10 cellular contexts compared by ENCODE assay signal in the genomic region with DNA sequence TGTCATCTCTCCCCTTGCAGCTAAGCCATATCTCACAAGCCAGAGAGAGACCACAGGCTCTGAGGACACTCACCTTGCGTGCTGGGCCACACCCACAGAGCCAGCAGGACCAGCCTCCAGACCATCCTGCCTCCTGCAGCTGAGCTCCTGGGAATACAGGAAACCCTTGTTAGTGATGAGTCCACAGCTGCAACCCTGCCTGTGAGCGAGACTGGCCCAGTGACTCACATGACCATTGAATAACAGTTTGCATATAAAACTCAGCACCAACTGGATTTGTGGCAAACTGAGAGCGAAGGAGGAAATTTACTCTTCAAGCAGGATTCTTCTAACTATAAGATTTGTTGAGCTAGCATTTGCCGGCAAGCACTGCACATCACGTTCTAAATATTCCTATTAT. TPM values are rescaled to one million over a fixed set of nuclear protein-coding genes. Genes with fewer than 3 reads are reported as not detected.
DNase-seq lines count a peak whose midpoint lies in the region; ATAC-seq and TF ChIP-seq lines count a peak whose summit lies in the region.
"Had no signal": no experiment of that assay in that cellular context is flagged by ENCODE, and none has a peak within 500 bp of the region (broad histone marks: within the 10 kb centered on the region; RNA-seq: fewer than 3 reads in every experiment).

No MANE protein-coding gene starts in this region.

- DNase-seq in A172 (ENCODE audit: low spot score) (peak; percentile 88), choroid plexus epithelial cell (ENCODE audit: low read depth) (peak; percentile 90), lower leg skin (ENCODE audit: low spot score in 2 of 2) (peak; percentile 55 to 89), PC-9 (no peak)
- DNase-seq: stimulated activated CD4-positive, alpha-beta T cell treated with anti-CD3 and anti-CD28 coated beads, Interleukin-1b, Interleukin-23, amount 100 ng/mL, for 48 hours had no signal

- no peaks in the 10 kb centered on the region for H3K79me2 ChIP-seq in PC-9 (ENCODE audit: low read depth)

- peaks cover 24% of the 10 kb centered on the region for H3K36me3 ChIP-seq in HUES48 (ENCODE audit: control insufficient read depth, insufficient read depth, low read length)
- H3K36me3 ChIP-seq in PC-9 (ENCODE audit: low read depth) = no peaks in the 10 kb centered on the region

- CTCF ChIA-PET in PC-9 (lab: Charles Lee) = interaction anchor here (0.6 kb wide), 1 partner anchor 23 kb away, joined by 4 read pairs; no protein-coding TSS in a partner anchor

- ATAC-seq in GM19455 (IDR thresholded peaks at IDR 0.05; ENCODE audit: unreplicated experiment) (no peak), HG02678 (IDR thresholded peaks at IDR 0.05; ENCODE audit: unreplicated experiment) (no peak), GM19324 (IDR thresholded peaks at IDR 0.05; ENCODE audit: low FRiP score, unreplicated experiment) (no peak)

- TF ChIP-seq CTCF in choroid plexus epithelial cell (conservative IDR thresholded peaks at IDR 0.05; ENCODE audit: low read depth, low read length) = no peak
- TF ChIP-seq CTCF in lower leg skin (IDR thresholded peaks at IDR 0.05) = no peak
- no peak for TF ChIP-seq CTCF in PC-9 (conservative IDR thresholded peaks at IDR 0.05)

- H3K27me3 ChIP-seq in HUES48 (ENCODE audit: control insufficient read depth, insufficient read depth, low read length) (peaks cover 24% of the 10 kb centered on the region), PC-9 (ENCODE audit: insufficient read depth, low read depth) (peaks cover 63% of the 10 kb centered on the region)

- H3K4me2 ChIP-seq in PC-9 = no peak overlapping the region

- H3K9me2 ChIP-seq in PC-9 (ENCODE audit: insufficient read depth) = no peaks in the 10 kb centered on the region

- H3F3A ChIP-seq in PC-9 (ENCODE audit: insufficient read depth, low read depth) = no peaks in the 10 kb centered on the region

- 0 out of 2 replicates have a peak overlapping the region, but pooled peaks have one; percentile 27 for H3K4me3 ChIP-seq in HUES48 (ENCODE audit: low read depth, low read length)
- H3K4me3 ChIP-seq in choroid plexus epithelial cell (ENCODE audit: low read depth, low read length) = peak overlapping the region; percentile 73
- no peak overlapping the region for H3K4me3 ChIP-seq in lower leg skin (ENCODE audit: low read depth, poor library complexity, severe bottlenecking)
- no peak overlapping the region for H3K4me3 ChIP-seq in PC-9

- H3K27ac ChIP-seq in HUES48 (ENCODE audit: low read depth, low read length) (peak overlapping the region; percentile 52), PC-9 (no peak overlapping the region)

- H3K9me3 ChIP-seq in HUES48 (ENCODE audit: control insufficient read depth, insufficient read depth, low read length) (no peaks in the 10 kb centered on the region), PC-9 (ENCODE audit: insufficient read depth, low read depth) (no peaks in the 10 kb centered on the region)

- H4K20me1 ChIP-seq in PC-9 (ENCODE audit: insufficient read depth) = no peaks in the 10 kb centered on the region

- H3K4me1 ChIP-seq in HUES48 (ENCODE audit: control insufficient read depth, insufficient read depth, low read length) = peaks cover 43% of the 10 kb centered on the region
- H3K4me1 ChIP-seq in PC-9 (replicated peaks; ENCODE audit: insufficient read depth) = no peaks in the 10 kb centered on the region

- WGBS in lower leg skin, 2 donors = 26 to 36% methylated on average over 5 of the region's 5 CpGs

- H2AFZ ChIP-seq in PC-9 = no peak overlapping the region

- POLR2A ChIA-PET in PC-9 (lab: Charles Lee; ENCODE audit: unreplicated experiment) = no interaction called here

- intact Hi-C loops in lower leg skin (cut with DNase I; ENCODE audit: low total_unique reads) (no loop called here), PC-9 (cut with micrococcal nuclease; ENCODE audit: unreplicated experiment) (no loop called here)

- no peak overlapping the region for H3K9ac ChIP-seq in HUES48 (ENCODE audit: low read depth, low read length)

- TF ChIP-seq POLR2A in lower leg skin (IDR thresholded peaks at IDR 0.05) = no peak

- no TSS peak for BruUV-seq in PC-9 (replicated peaks; lab: Mats Ljungman, UMichigan)

RNA-seq across cellular contexts. Expression of gene THBS2, which starts 3.0 kb away (rescaled TPM):
- 137 and 151 TPM in 2 replicates for total RNA-seq in A172 (2014; rRNA removed; shearing (Covaris generic))
- total RNA-seq in lower leg skin (100 to 1,000 TPM in 2 of 4 donors, 10 to 100 TPM in 2; 72.1 to 135 (median 103) TPM), PC-9 (2021) (not detected in 2 replicates)
- total RNA-seq: CD4-positive, alpha-beta T cell had no signal

Comparison
In these comparisons a context has a peak if more than half of its experiments do, and no peak if none do; other contexts are left out.
1. DNase-seq: peak in A172 (single experiment), choroid plexus epithelial cell (single experiment) and lower leg skin (2 of 2); none in PC-9 (0 of 2).
2. H3K4me3 ChIP-seq: peak in HUES48 (single experiment) and choroid plexus epithelial cell (single experiment); none in lower leg skin (single experiment) and PC-9 (single experiment).
3. RNA of gene THBS2, which starts 3.0 kb away (total RNA-seq): 137 to 151 TPM in A172 and 72.1 to 135 TPM in lower leg skin; not detected in PC-9; every median in the first group is over 10 times any median in the second.